ENCODE assay signal across 29 cellular contexts in genomic region chr17:64618848-64619247, GRCh38.
"Had no signal": no experiment of that assay in that cellular context is flagged by ENCODE, and none has a peak within 500 bp of the region (broad histone marks: within the 10 kb centered on the region; RNA-seq: fewer than 3 reads in every experiment).

No MANE protein-coding gene starts in this region.

- H3K4me3 Mint-ChIP-seq: immature natural killer cell; natural killer cell; nephron progenitor cell; neural progenitor cell; stimulated activated naive CD8-positive, alpha-beta T cell treated with anti-CD3 and anti-CD28 coated beads, Interleukin-15, amount 100 ng/mL, for 72 hours; type B pancreatic cell had no signal

- H3K4me3 ChIP-seq: left lung, lower lobe of right lung, neural progenitor cell, psoas muscle, right atrium auricular region, skin epidermis, tibial nerve, uterus had no signal

- H3K9me3 Mint-ChIP-seq: immature natural killer cell; natural killer cell; nephron progenitor cell; neural progenitor cell; stimulated activated naive CD8-positive, alpha-beta T cell treated with anti-CD3 and anti-CD28 coated beads, Interleukin-15, amount 100 ng/mL, for 72 hours; type B pancreatic cell had no signal

- H3K4me2 ChIP-seq: neural progenitor cell had no signal

- H2AFZ ChIP-seq: neural progenitor cell, parathyroid adenoma had no signal

- H3K36me3 ChIP-seq: left lung, lower lobe of right lung, neural progenitor cell, right atrium auricular region, tibial nerve, uterus had no signal

- DNase-seq: hypothalamus; immature natural killer cell; kidney; left colon; left lung; lower lobe of right lung; mammary epithelial cell; mesenchymal stem cell; natural killer cell; nephron progenitor cell; occipital lobe; psoas muscle; stimulated activated CD4-positive, alpha-beta T cell treated with anti-CD3 and anti-CD28 coated beads, Interleukin-12 subunit alpha, Interleukin-12 subunit beta, amount 100 ng/mL, for 4 hours; stimulated activated CD4-positive, alpha-beta T cell treated with anti-CD3 and anti-CD28 coated beads, Interleukin-15, amount 100 ng/mL, for 24 hours; stimulated activated CD4-positive, alpha-beta T cell treated with anti-CD3 and anti-CD28 coated beads, Interleukin-2, amount 100 ng/mL, for 24 hours; stimulated activated CD4-positive, alpha-beta T cell treated with anti-CD3 and anti-CD28 coated beads, Interleukin-4, amount 100 ng/mL, for 1 hour; stimulated activated naive CD4-positive, alpha-beta T cell treated with Interleukin-2 at 50 U/mL for 16 hours; stimulated activated naive CD8-positive, alpha-beta T cell treated with anti-CD3 and anti-CD28 coated beads, Interleukin-15, amount 100 ng/mL, for 72 hours; substantia nigra; uterus had no signal

- H3K36me3 Mint-ChIP-seq: immature natural killer cell, natural killer cell, neural progenitor cell had no signal

- H3K27ac Mint-ChIP-seq: nephron progenitor cell, neural progenitor cell, type B pancreatic cell had no signal

- H3K4me1 ChIP-seq: neural progenitor cell had no signal

- H3K27me3 ChIP-seq: left lung, neural progenitor cell, neutrophil, right atrium auricular region, tibial nerve, uterus had no signal

- H3K9me3 ChIP-seq: left lung, lower lobe of right lung, neutrophil, psoas muscle, right atrium auricular region, tibial nerve, uterus had no signal

- H3K9ac ChIP-seq: neural progenitor cell, parathyroid adenoma had no signal

- H3K27me3 Mint-ChIP-seq: stimulated activated naive CD8-positive, alpha-beta T cell treated with anti-CD3 and anti-CD28 coated beads, Interleukin-15, amount 100 ng/mL, for 72 hours; type B pancreatic cell had no signal

- FAIRE-seq: islet of Langerhans, kidney had no signal

- ATAC-seq: left colon; left lung; lower lobe of right lung; natural killer cell; psoas muscle; sciatic nerve; stimulated activated naive CD8-positive, alpha-beta T cell treated with anti-CD3 and anti-CD28 coated beads, Interleukin-15, amount 100 ng/mL, for 72 hours had no signal

- H3K27ac ChIP-seq: left lung, lower lobe of right lung, neural progenitor cell, neutrophil, parathyroid adenoma, psoas muscle, right atrium auricular region, skin epidermis, tibial nerve, uterus had no signal
